20 cellular contexts compared by ENCODE assay signal in genomic region chr6:33413601-33414120, GRCh38. TPM values are rescaled to one million over a fixed set of nuclear protein-coding genes. Genes with fewer than 3 reads are reported as not detected.
DNase-seq lines count a peak whose midpoint lies in the region; ATAC-seq, FAIRE-seq and TF ChIP-seq lines count a peak whose summit lies in the region.
"Had no signal": no experiment of that assay in that cellular context is flagged by ENCODE, and none has a peak within 500 bp of the region (broad histone marks: within the 10 kb centered on the region; RNA-seq: fewer than 3 reads in every experiment).

No MANE protein-coding gene starts in this region.

- H3K27ac Mint-ChIP-seq in activated T-helper 17 cell treated with anti-CD3 and anti-CD28 coated beads, Interleukin-2, amount 50 U/mL, for 72 hours, result peak overlapping the region; percentile 97

- no peak overlapping the region for H2BK15ac ChIP-seq in mesenchymal stem cell (ENCODE audit: low read depth, poor library complexity, severe bottlenecking)

- H2BK12ac ChIP-seq in mesenchymal stem cell (ENCODE audit: low read length in 2 of 2), result no peak overlapping the region

- H3K27ac ChIP-seq in 22Rv1 (peak overlapping the region; percentile 96; the same call in 1 of the 2 replicates), DND-41 (ENCODE audit: low read length) (no peak overlapping the region), mesenchymal stem cell (ENCODE audit: low read length, poor library complexity, severe bottlenecking) (no peak overlapping the region), gastrocnemius medialis (no peak overlapping the region)
- H3K27ac ChIP-seq: foreskin keratinocyte, prostate gland, thoracic aorta had no signal

- H3K4me1 Mint-ChIP-seq in activated T-helper 17 cell treated with anti-CD3 and anti-CD28 coated beads, Interleukin-2, amount 50 U/mL, for 72 hours, result peaks cover 48% of the 10 kb centered on the region

- no peaks in the 10 kb centered on the region for H3K27me3 Mint-ChIP-seq in activated T-helper 17 cell treated with anti-CD3 and anti-CD28 coated beads, Interleukin-2, amount 50 U/mL, for 72 hours

- H2BK5ac ChIP-seq in mesenchymal stem cell (ENCODE audit: low read depth, low read length, poor library complexity, severe bottlenecking), result no peak overlapping the region

- FAIRE-seq in urothelium cell line (lab: Jason Lieb, UNC), result no peak
- FAIRE-seq: islet of Langerhans had no signal

- H3K36me3 ChIP-seq in DND-41 (ENCODE audit: insufficient read depth, low read length) (peaks cover 46% of the 10 kb centered on the region), mesenchymal stem cell (ENCODE audit: control insufficient read depth in 1 of 2, insufficient read depth in 2 of 2, low read depth in 1 of 2, low read length in 2 of 2) (peaks cover 43 to 50% of the 10 kb centered on the region in 2 experiments), gastrocnemius medialis (peaks cover 3 to 45% of the 10 kb centered on the region in 2 donors)
- H3K36me3 ChIP-seq: prostate gland had no signal

- ATAC-seq in DND-41 (ENCODE audit: insufficient read depth, low read depth) (no peak), GM21576 (IDR thresholded peaks at IDR 0.05; ENCODE audit: unreplicated experiment) (no peak), gastrocnemius medialis (no peak)
- no peak for ATAC-seq in activated T-helper 17 cell treated with anti-CD3 and anti-CD28 coated beads, Interleukin-2, amount 50 U/mL, for 72 hours (replicated peaks)
- ATAC-seq: foreskin keratinocyte, HCT116 had no signal

- H3K9me3 ChIP-seq in DND-41 (ENCODE audit: insufficient read depth, low read length, severe bottlenecking), result no peaks in the 10 kb centered on the region
- H3K9me3 ChIP-seq in mesenchymal stem cell (ENCODE audit: control insufficient read depth, low read length), result no peaks in the 10 kb centered on the region
- H3K9me3 ChIP-seq in gastrocnemius medialis, result no peaks in the 10 kb centered on the region
- H3K9me3 ChIP-seq: Peyer's patch, prostate gland, thoracic aorta had no signal

- peaks cover 70% of the 10 kb centered on the region for H3K4me1 ChIP-seq in DND-41 (ENCODE audit: insufficient read depth, low read length)
- H3K4me1 ChIP-seq in mesenchymal stem cell (ENCODE audit: control insufficient read depth, insufficient read depth, low read depth, low read length), result peaks cover 35% of the 10 kb centered on the region
- peaks cover 22 to 34% of the 10 kb centered on the region in 2 donors for H3K4me1 ChIP-seq in gastrocnemius medialis

- H3K4me2 ChIP-seq in DND-41 (ENCODE audit: insufficient read depth, low read length) (peak overlapping the region; percentile 70), mesenchymal stem cell (ENCODE audit: low read length, poor library complexity, severe bottlenecking) (no peak overlapping the region)

- peak overlapping the region; percentile 96 for H3K4me3 Mint-ChIP-seq in activated T-helper 17 cell treated with anti-CD3 and anti-CD28 coated beads, Interleukin-2, amount 50 U/mL, for 72 hours

- H3K4ac ChIP-seq in mesenchymal stem cell (ENCODE audit: low read depth in 1 of 2, low read length in 2 of 2), result no peak overlapping the region

- no peak for DNase-seq in DND-41
- no peak for DNase-seq in mesenchymal stem cell
- no peak for DNase-seq in urothelium cell line (ENCODE audit: low spot score)
- no peak for DNase-seq in gastrocnemius medialis
- DNase-seq in NCI-H69 (lab: John Stamatoyannopoulos, UW), result no peak
- DNase-seq: activated effector memory CD4-positive, alpha-beta T cell treated with Interleukin-2 at 50 U/mL for 16 hours; DMS79; effector memory CD4-positive, alpha-beta T cell; foreskin keratinocyte; Kasumi-1; NCI-H510A treated with DMSO at 0.1 percent for 48 hours; Peyer's patch had no signal

- no peak overlapping the region for H2AK5ac ChIP-seq in mesenchymal stem cell (ENCODE audit: low read length, severe bottlenecking)

- intact Hi-C loops in gastrocnemius medialis (cut with DNase I; ENCODE audit: low total_unique reads), result no loop called here

- H4K8ac ChIP-seq in mesenchymal stem cell (ENCODE audit: low read length), result no peak overlapping the region

- WGBS in mesenchymal stem cell, result 97% methylated on average over 9 of the region's 9 CpGs

- H3K79me2 ChIP-seq in DND-41 (ENCODE audit: insufficient read depth, low read length), result peaks cover 58% of the 10 kb centered on the region

- no peak overlapping the region for H3K18ac ChIP-seq in mesenchymal stem cell (ENCODE audit: low read depth in 1 of 2, low read length in 2 of 2)

- no peak overlapping the region for H4K91ac ChIP-seq in mesenchymal stem cell (ENCODE audit: low read length)

- H3K14ac ChIP-seq in mesenchymal stem cell (ENCODE audit: low read length in 2 of 2), result no peak overlapping the region

- H3K4me3 ChIP-seq in DND-41 (ENCODE audit: low read depth in 1 of 2, low read length in 2 of 2) (no peak overlapping the region), mesenchymal stem cell (ENCODE audit: insufficient read depth in 1 of 2, low read depth in 1 of 2, low read length in 2 of 2) (no peak overlapping the region), gastrocnemius medialis (no peak overlapping the region)
- H3K4me3 ChIP-seq: cardiac muscle cell, Peyer's patch, prostate gland, thoracic aorta had no signal

- no peak for TF ChIP-seq POLR2A in gastrocnemius medialis (IDR thresholded peaks at IDR 0.05)

- peaks cover 14% of the 10 kb centered on the region for H3K79me1 ChIP-seq in mesenchymal stem cell (replicated peaks; ENCODE audit: low read length, poor library complexity, severe bottlenecking)

- no peaks in the 10 kb centered on the region for H3K9me3 Mint-ChIP-seq in activated T-helper 17 cell treated with anti-CD3 and anti-CD28 coated beads, Interleukin-2, amount 50 U/mL, for 72 hours

- H3K9ac ChIP-seq in DND-41 (ENCODE audit: low read depth, low read length) (no peak overlapping the region), mesenchymal stem cell (ENCODE audit: low read length) (peak overlapping the region; percentile 91)

- no peak overlapping the region for H2AFZ ChIP-seq in DND-41 (ENCODE audit: low read depth, low read length)
- no peak overlapping the region for H2AFZ ChIP-seq in mesenchymal stem cell (ENCODE audit: low read depth, low read length)

- H2BK120ac ChIP-seq in mesenchymal stem cell (ENCODE audit: low read depth, low read length), result no peak overlapping the region

- H3K36me3 Mint-ChIP-seq in activated T-helper 17 cell treated with anti-CD3 and anti-CD28 coated beads, Interleukin-2, amount 50 U/mL, for 72 hours (ENCODE audit: low read depth), result peaks cover 75% of the 10 kb centered on the region

- in situ Hi-C loops in gastrocnemius medialis (cut with MboI; ENCODE audit: low sequenced_read_pairs in 4 of 4), result loop anchor here in 1 of 4 donors (25.0 kb wide), 1 partner anchor 451 kb away; the partner anchor contains the start of genes BRD2 and HLA-DMA

- no peaks in the 10 kb centered on the region for H3K27me3 ChIP-seq in DND-41 (ENCODE audit: insufficient read depth, low read length, poor library complexity)
- H3K27me3 ChIP-seq in mesenchymal stem cell (ENCODE audit: control insufficient read depth in 1 of 2, insufficient read depth in 1 of 2, low read length in 2 of 2), result no peaks in the 10 kb centered on the region
- no peaks in the 10 kb centered on the region for H3K27me3 ChIP-seq in gastrocnemius medialis
- H3K27me3 ChIP-seq: cardiac muscle cell, foreskin keratinocyte, Peyer's patch had no signal

- TF ChIP-seq CTCF in 22Rv1 (IDR thresholded peaks at IDR 0.05) (no peak), DND-41 (IDR thresholded peaks at IDR 0.05; ENCODE audit: borderline replicate concordance, extremely low read depth, low read length, poor library complexity, severe bottlenecking) (no peak), gastrocnemius medialis (IDR thresholded peaks at IDR 0.05 in 4 of 5, conservative IDR thresholded peaks at IDR 0.05 in 1 of 5) (no peak)

- no peak overlapping the region for H3K23ac ChIP-seq in mesenchymal stem cell (ENCODE audit: low read length in 2 of 2)

- H4K20me1 ChIP-seq in DND-41 (ENCODE audit: insufficient read depth, low read length), result peaks cover 29% of the 10 kb centered on the region; the same call in 1 of the 2 replicates

RNA-seq across cellular contexts. Expression of gene PHF1, which starts 2.8 kb away (rescaled TPM):
- total RNA-seq in activated T-helper 17 cell treated with anti-CD3 and anti-CD28 coated beads, Interleukin-2, amount 50 U/mL, for 72 hours, result 100 to 1,000 TPM in 1 of 2 donors, 10 to 100 TPM in 1; 27.2 to 133 TPM
- 43.1 TPM for polyA plus RNA-seq in mesenchymal stem cell (2013, experiment 1 of 2)
- polyA plus RNA-seq in mesenchymal stem cell (2013, experiment 2 of 2), result 40.9 TPM
- total RNA-seq in gastrocnemius medialis, result 10 to 100 TPM; 53.5 to 65.8 (median 62.9) TPM

RNA-seq across cellular contexts. Expression of gene CUTA, which starts 4.2 kb away (rescaled TPM):
- total RNA-seq in activated T-helper 17 cell treated with anti-CD3 and anti-CD28 coated beads, Interleukin-2, amount 50 U/mL, for 72 hours, result 100 to 1,000 TPM; 163 to 248 TPM
- polyA plus RNA-seq in mesenchymal stem cell (2013, experiment 1 of 2), result 472 TPM
- 480 TPM for polyA plus RNA-seq in mesenchymal stem cell (2013, experiment 2 of 2)
- 100 to 1,000 TPM in 2 of 4 donors, 10 to 100 TPM in 2; 69.9 to 119 (median 93.2) TPM for total RNA-seq in gastrocnemius medialis

RNA-seq across cellular contexts. Expression of gene SYNGAP1, which starts 6.2 kb away (rescaled TPM):
- total RNA-seq in activated T-helper 17 cell treated with anti-CD3 and anti-CD28 coated beads, Interleukin-2, amount 50 U/mL, for 72 hours, result 100 to 1,000 TPM in 1 of 2 donors, 10 to 100 TPM in 1; 43.2 to 156 TPM
- 18.5 TPM for polyA plus RNA-seq in mesenchymal stem cell (2013, experiment 1 of 2)
- polyA plus RNA-seq in mesenchymal stem cell (2013, experiment 2 of 2), result 19.0 TPM
- 1 to 10 TPM in 3 of 4 donors, under 1 TPM in 1; 0.71 to 2.3 (median 1.3) TPM for total RNA-seq in gastrocnemius medialis

RNA-seq across cellular contexts. Expression of gene KIFC1, which starts 22.0 kb away (rescaled TPM):
- 100 to 1,000 TPM; 101 to 108 TPM for total RNA-seq in activated T-helper 17 cell treated with anti-CD3 and anti-CD28 coated beads, Interleukin-2, amount 50 U/mL, for 72 hours
- 4.9 TPM for polyA plus RNA-seq in mesenchymal stem cell (2013, experiment 1 of 2)
- polyA plus RNA-seq in mesenchymal stem cell (2013, experiment 2 of 2), result 5.1 TPM
- total RNA-seq in gastrocnemius medialis, result 1 to 10 TPM in 1 of 4 donors, under 1 TPM in 1, not detected in 2; 0.64 to 1.4 TPM

RNA-seq across cellular contexts. Expression of gene ZBTB9, which starts 40.7 kb away (rescaled TPM):
- 10 to 100 TPM; 11.6 to 12.5 TPM for total RNA-seq in activated T-helper 17 cell treated with anti-CD3 and anti-CD28 coated beads, Interleukin-2, amount 50 U/mL, for 72 hours
- 3.6 TPM for polyA plus RNA-seq in mesenchymal stem cell (2013, experiment 1 of 2)
- 3.9 TPM for polyA plus RNA-seq in mesenchymal stem cell (2013, experiment 2 of 2)
- 1 to 10 TPM in 2 of 4 donors, under 1 TPM in 2; 0.82 to 2.2 (median 1.2) TPM for total RNA-seq in gastrocnemius medialis

Comparison
In these comparisons a context has a peak if more than half of its experiments do, and no peak if none do; other contexts are left out.
1. RNA of gene SYNGAP1, which starts 6.2 kb away (total RNA-seq): 43.2 to 156 TPM in activated T-helper 17 cell treated with anti-CD3 and anti-CD28 coated beads, Interleukin-2, amount 50 U/mL, for 72 hours; 0.71 to 2.3 TPM in gastrocnemius medialis; every median in the first group is over 10 times any median in the second.